Comparison of ENCODE assay signal across 23 cellular contexts in genomic region chr11:16372355-16372754, GRCh38. TPM values are rescaled to one million over a fixed set of nuclear protein-coding genes. Genes with fewer than 3 reads are reported as not detected.
"Had no signal": no experiment of that assay in that cellular context is flagged by ENCODE, and none has a peak within 500 bp of the region (broad histone marks: within the 10 kb centered on the region; RNA-seq: fewer than 3 reads in every experiment).

No MANE protein-coding gene starts in this region.

- H3K4me2 ChIP-seq: KMS-11 had no signal

- H3K9ac ChIP-seq: KMS-11 had no signal

- ATAC-seq: HepG2, Panc1, PC-3, SK-N-SH treated with all-trans-retinoic acid at 6 μM for 48 hours had no signal

- H3K27ac ChIP-seq: KMS-11, RWPE1 had no signal

- DNase-seq: IMR-90, Kasumi-1, MM.1S, NCI-H1092 treated with DMSO at 0.1 percent for 48 hours, NCI-H1436, NCI-H187, NCI-H2029, NCI-H2081 treated with DMSO at 0.1 percent for 48 hours, NCI-H2171, NCI-H226, NCI-H446, NCI-H510A, NCI-H524 treated with DMSO at 0.1 percent for 48 hours, NCI-H69, NCI-H774, PC-3, SHP77 had no signal

RNA-seq across cellular contexts. Expression of gene SOX6, which starts 16.0 kb away (rescaled TPM):
- total RNA-seq: M059J, PC-3 had no signal
